Comparison of ENCODE assay signal across 24 cellular contexts in the genomic region with DNA sequence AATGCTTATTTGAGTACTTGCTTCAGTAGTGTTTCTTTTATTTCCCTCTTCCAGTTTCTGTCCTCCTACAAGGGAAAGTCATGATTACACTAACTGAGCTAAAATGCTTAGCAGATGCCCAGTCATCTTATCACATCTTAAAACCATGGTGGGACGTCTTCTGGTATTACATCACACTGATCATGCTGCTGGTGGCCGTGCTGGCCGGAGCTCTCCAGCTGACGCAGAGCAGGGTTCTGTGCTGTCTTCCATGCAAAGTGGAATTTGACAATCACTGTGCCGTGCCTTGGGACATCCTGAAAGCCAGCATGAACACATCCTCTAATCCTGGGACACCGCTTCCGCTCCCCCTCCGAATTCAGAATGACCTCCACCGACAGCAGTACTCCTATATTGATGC.
"Had no signal": no experiment of that assay in that cellular context is flagged by ENCODE, and none has a peak within 500 bp of the region (broad histone marks: within the 10 kb centered on the region; RNA-seq: fewer than 3 reads in every experiment).

No MANE protein-coding gene starts in this region.

- H3K4me1 ChIP-seq: gastrocnemius medialis, lower lobe of right lung, psoas muscle, vagina had no signal

- H3K36me3 ChIP-seq: ovary, thoracic aorta had no signal

- DNase-seq: effector CD8-positive, alpha-beta T cell; endodermal cell; foreskin fibroblast; gastrocnemius medialis; head of caudate nucleus; left ventricle myocardium superior; lower lobe of right lung; naive thymus-derived CD8-positive, alpha-beta T cell; occipital lobe; ovary; posterior cingulate gyrus; psoas muscle; right cardiac atrium; stimulated activated CD4-positive, alpha-beta T cell treated with anti-CD3 and anti-CD28 coated beads, Interleukin-15, amount 100 ng/mL, for 24 hours; stimulated activated CD4-positive, alpha-beta T cell treated with anti-CD3 and anti-CD28 coated beads, Interleukin-2, amount 100 ng/mL, for 48 hours; stimulated activated naive B cell treated with anti-CD40 and anti-IgM and Interleukin-4, amounts not matched to agents 10 μg/mL and 1 μg/mL and 100 μg/mL, for 72 hours had no signal

- H3K4me3 ChIP-seq: gastrocnemius medialis, lower lobe of right lung, ovary, psoas muscle, skin epidermis, thoracic aorta, tibial nerve, vagina had no signal

- H3K27ac Mint-ChIP-seq: dendritic cell treated with granulocyte-macrophage colony-stimulating factor and Interleukin-4, amounts not matched to agents 40 ng/mL and 50 ng/mL, for 4 days; endodermal cell; stimulated activated naive B cell treated with anti-CD40 and anti-IgM and Interleukin-4, amounts not matched to agents 10 μg/mL and 1 μg/mL and 100 μg/mL, for 72 hours had no signal

- H3K27me3 ChIP-seq: gastrocnemius medialis, ovary, tibial nerve, vagina had no signal

- H3K9me3 Mint-ChIP-seq: dendritic cell treated with granulocyte-macrophage colony-stimulating factor and Interleukin-4, amounts not matched to agents 40 ng/mL and 50 ng/mL, for 4 days; endodermal cell; naive thymus-derived CD8-positive, alpha-beta T cell; stimulated activated naive B cell treated with anti-CD40 and anti-IgM and Interleukin-4, amounts not matched to agents 10 μg/mL and 1 μg/mL and 100 μg/mL, for 72 hours; stimulated activated naive CD8-positive, alpha-beta T cell treated with anti-CD3 and anti-CD28 coated beads, Interleukin-15, Interleukin-2, amounts not matched to agents 100 ng/mL and 50 ng/mL, for 24 hours had no signal

- H3K27ac ChIP-seq: epithelial cell of prostate, gastrocnemius medialis, lower lobe of right lung, ovary, psoas muscle, skin epidermis, thoracic aorta, tibial nerve, vagina had no signal

- H3K27me3 Mint-ChIP-seq: dendritic cell treated with granulocyte-macrophage colony-stimulating factor and Interleukin-4, amounts not matched to agents 40 ng/mL and 50 ng/mL, for 4 days; naive thymus-derived CD8-positive, alpha-beta T cell; stimulated activated naive B cell treated with anti-CD40 and anti-IgM and Interleukin-4, amounts not matched to agents 10 μg/mL and 1 μg/mL and 100 μg/mL, for 72 hours; stimulated activated naive CD8-positive, alpha-beta T cell treated with anti-CD3 and anti-CD28 coated beads, Interleukin-15, Interleukin-2, amounts not matched to agents 100 ng/mL and 50 ng/mL, for 24 hours had no signal

- H3K9me3 ChIP-seq: gastrocnemius medialis, lower lobe of right lung, ovary, psoas muscle, thoracic aorta, tibial nerve, vagina had no signal

- H3K4me3 Mint-ChIP-seq: dendritic cell treated with granulocyte-macrophage colony-stimulating factor and Interleukin-4, amounts not matched to agents 40 ng/mL and 50 ng/mL, for 4 days; endodermal cell; naive thymus-derived CD8-positive, alpha-beta T cell; stimulated activated naive B cell treated with anti-CD40 and anti-IgM and Interleukin-4, amounts not matched to agents 10 μg/mL and 1 μg/mL and 100 μg/mL, for 72 hours; stimulated activated naive CD8-positive, alpha-beta T cell treated with anti-CD3 and anti-CD28 coated beads, Interleukin-15, Interleukin-2, amounts not matched to agents 100 ng/mL and 50 ng/mL, for 24 hours had no signal

- ATAC-seq: esophagus mucosa; left ventricle myocardium superior; lower lobe of right lung; naive thymus-derived CD8-positive, alpha-beta T cell; right cardiac atrium; stimulated activated naive B cell treated with anti-CD40 and anti-IgM and Interleukin-4, amounts not matched to agents 10 μg/mL and 1 μg/mL and 100 μg/mL, for 72 hours had no signal
